ENCODE assay signal across 15 cellular contexts in the genomic region with DNA sequence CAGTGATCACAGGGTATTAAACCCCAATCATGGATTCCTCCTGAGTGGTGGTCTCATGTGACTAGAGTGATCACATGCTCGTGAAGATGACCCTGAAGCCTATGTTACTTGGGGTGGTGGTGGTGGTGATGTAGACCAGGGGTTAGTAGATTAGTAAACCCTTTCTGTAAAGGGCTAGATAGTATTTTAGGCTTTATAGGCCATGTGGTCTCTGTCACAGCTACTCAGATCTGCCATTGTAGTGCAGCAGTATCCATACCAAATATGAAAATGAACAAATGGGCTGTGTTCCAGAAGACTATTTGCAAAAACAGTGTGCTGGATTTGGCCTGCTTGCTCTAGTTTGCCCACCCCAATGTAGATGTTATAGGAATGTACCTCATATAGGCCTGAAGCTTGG.
"Had no signal": no experiment of that assay in that cellular context is flagged by ENCODE, and none has a peak within 500 bp of the region (broad histone marks: within the 10 kb centered on the region; RNA-seq: fewer than 3 reads in every experiment).

No MANE protein-coding gene starts in this region.

- H3K4me3 ChIP-seq: colonic mucosa, gastrocnemius medialis, heart right ventricle, left lung, thoracic aorta, vagina had no signal

- H3K27me3 ChIP-seq: colonic mucosa, gastrocnemius medialis, heart right ventricle, left lung, vagina had no signal

- H3K36me3 Mint-ChIP-seq: memory B cell had no signal

- ATAC-seq: activated CD4-positive, CD25-positive, alpha-beta regulatory T cell treated with anti-CD3 and anti-CD28 coated beads, Interleukin-2, amount 50 U/mL, for 24 hours; activated CD8-positive, alpha-beta T cell treated with anti-CD3 and anti-CD28 coated beads, Interleukin-2, amount 10 ng/mL, durations not matched to agents 7 days and 5 days; gastrocnemius medialis; left lung had no signal

- H3K27ac Mint-ChIP-seq: activated CD8-positive, alpha-beta T cell treated with anti-CD3 and anti-CD28 coated beads, Interleukin-2, amount 10 ng/mL, durations not matched to agents 7 days and 5 days; memory B cell had no signal

- DNase-seq: activated CD8-positive, alpha-beta memory T cell treated with anti-CD3 and anti-CD28 coated beads, Interleukin-2, amount 50 U/mL, for 48 hours; activated CD8-positive, alpha-beta T cell treated with anti-CD3 and anti-CD28 coated beads, Interleukin-2, amount 10 ng/mL, durations not matched to agents 7 days and 5 days; activated effector memory CD4-positive, alpha-beta T cell treated with anti-CD3 and anti-CD28 coated beads, Interleukin-2, amount 50 U/mL, for 16 hours; caudate nucleus; colonic mucosa; gastrocnemius medialis; heart right ventricle; islet precursor cell; left lung; stimulated activated CD4-positive, alpha-beta T cell treated with anti-CD3 and anti-CD28 coated beads, Interleukin-4, amount 100 ng/mL, for 1 hour had no signal

- H3K27me3 Mint-ChIP-seq: stimulated activated naive CD8-positive, alpha-beta T cell treated with anti-CD3 and anti-CD28 coated beads, Interleukin-15, Interleukin-2, amounts not matched to agents 100 ng/mL and 50 ng/mL, for 24 hours had no signal

- H3K9me3 ChIP-seq: colonic mucosa, gastrocnemius medialis, heart right ventricle, left lung, thoracic aorta, vagina had no signal

- H3K4me3 Mint-ChIP-seq: activated CD8-positive, alpha-beta T cell treated with anti-CD3 and anti-CD28 coated beads, Interleukin-2, amount 10 ng/mL, durations not matched to agents 7 days and 5 days; memory B cell; stimulated activated naive CD8-positive, alpha-beta T cell treated with anti-CD3 and anti-CD28 coated beads, Interleukin-15, Interleukin-2, amounts not matched to agents 100 ng/mL and 50 ng/mL, for 24 hours had no signal

- H3K36me3 ChIP-seq: colonic mucosa, gastrocnemius medialis, heart right ventricle, left lung, thoracic aorta, vagina had no signal

- H3K4me1 Mint-ChIP-seq: memory B cell had no signal

- H3K27ac ChIP-seq: colonic mucosa, gastrocnemius medialis, heart right ventricle, thoracic aorta had no signal
